24 cellular contexts compared by ENCODE assay signal in genomic region chr3:150378467-150378751, GRCh38. TPM values are rescaled to one million over a fixed set of nuclear protein-coding genes. Genes with fewer than 3 reads are reported as not detected.
A peak's percentile ranks its signal among the peaks of the same experiment; 100 is the strongest.
DNase-seq lines count a peak whose midpoint lies in the region; ATAC-seq, FAIRE-seq and TF ChIP-seq lines count a peak whose summit lies in the region.
"Had no signal": no experiment of that assay in that cellular context is flagged by ENCODE, and none has a peak within 500 bp of the region (broad histone marks: within the 10 kb centered on the region; RNA-seq: fewer than 3 reads in every experiment).

No MANE protein-coding gene starts in this region.

- peaks cover 22% of the 10 kb centered on the region for H3K4me1 Mint-ChIP-seq in activated naive CD8-positive, alpha-beta T cell treated with anti-CD3 and anti-CD28 coated beads, Interleukin-2, amount 50 U/mL, for 24 hours
- peaks cover 19% of the 10 kb centered on the region for H3K4me1 Mint-ChIP-seq in activated naive CD8-positive, alpha-beta T cell treated with anti-CD3 and anti-CD28 coated beads for 36 hours

- H4K8ac ChIP-seq in H1 (ENCODE audit: extremely low read depth, insufficient read depth, low read length) = no peak overlapping the region

- no peaks in the 10 kb centered on the region for H4K20me1 ChIP-seq in OCI-LY1 (ENCODE audit: insufficient read depth, low read length)
- H4K20me1 ChIP-seq in H1 (replicated peaks in 1 of 2; ENCODE audit: control insufficient read depth in 1 of 2, insufficient read depth in 2 of 2, low read length in 2 of 2) = no peaks in the 10 kb centered on the region
- H4K20me1 ChIP-seq in Karpas-422 (ENCODE audit: insufficient read depth, low read depth, low read length) = no peaks in the 10 kb centered on the region
- H4K20me1 ChIP-seq: BLaER1 had no signal

- H2BK20ac ChIP-seq in H1 (ENCODE audit: low read length) = no peak overlapping the region

- intact Hi-C loops in mucosa of descending colon (cut with DNase I, micrococcal nuclease) = no loop called here

- H3K27me3 ChIP-seq in OCI-LY1 (ENCODE audit: insufficient read depth, low read length) (no peaks in the 10 kb centered on the region), H1 (replicated peaks in 1 of 4; ENCODE audit: control insufficient read depth in 3 of 4, extremely low read depth in 1 of 4, insufficient read depth in 3 of 4, low read length in 3 of 4) (no peaks in the 10 kb centered on the region), Karpas-422 (ENCODE audit: low read length) (no peaks in the 10 kb centered on the region)
- H3K27me3 ChIP-seq: BLaER1 had no signal

- no peak overlapping the region for H4K91ac ChIP-seq in H1 (replicated peaks; ENCODE audit: insufficient read length, low read length)

- TF ChIP-seq RAD21 in H1 (IDR thresholded peaks at IDR 0.05 in 1 of 2, conservative IDR thresholded peaks at IDR 0.05 in 1 of 2; ENCODE audit: low read depth in 2 of 2, low read length in 2 of 2) = no peak

- H2BK15ac ChIP-seq in H1 (ENCODE audit: low read length) = no peak overlapping the region; the same call in 1 of the 2 replicates

- no peaks in the 10 kb centered on the region for H3K79me2 ChIP-seq in OCI-LY1 (ENCODE audit: insufficient read depth, low read length)
- H3K79me2 ChIP-seq in H1 (ENCODE audit: control insufficient read depth in 1 of 2, insufficient read depth in 2 of 2, low read length in 2 of 2) = no peaks in the 10 kb centered on the region
- no peaks in the 10 kb centered on the region for H3K79me2 ChIP-seq in Karpas-422 (ENCODE audit: low read length)

- POLR2A ChIA-PET in H1 (lab: Charles Lee; ENCODE audit: partially characterized antibody) = no interaction called here

- no peak for FAIRE-seq in H1 (lab: Jason Lieb, UNC)
- FAIRE-seq: A204.1, GM12892, GM19239 had no signal

- no peaks in the 10 kb centered on the region for H3K23me2 ChIP-seq in H1 (ENCODE audit: low read depth, low read length)

- H3K9me3 Mint-ChIP-seq in activated naive CD8-positive, alpha-beta T cell treated with anti-CD3 and anti-CD28 coated beads, Interleukin-2, amount 50 U/mL, for 24 hours = no peaks in the 10 kb centered on the region
- no peaks in the 10 kb centered on the region for H3K9me3 Mint-ChIP-seq in activated naive CD8-positive, alpha-beta T cell treated with anti-CD3 and anti-CD28 coated beads for 36 hours
- H3K9me3 Mint-ChIP-seq: CD4-positive, CD25-positive, alpha-beta regulatory T cell; CD8-positive, alpha-beta T cell; HFFc6 had no signal

- H3K27me3 Mint-ChIP-seq in activated naive CD8-positive, alpha-beta T cell treated with anti-CD3 and anti-CD28 coated beads, Interleukin-2, amount 50 U/mL, for 24 hours = no peaks in the 10 kb centered on the region
- H3K27me3 Mint-ChIP-seq in activated naive CD8-positive, alpha-beta T cell treated with anti-CD3 and anti-CD28 coated beads for 36 hours = no peaks in the 10 kb centered on the region
- H3K27me3 Mint-ChIP-seq: B cell had no signal

- CTCF ChIA-PET in H1 (lab: Charles Lee; ENCODE audit: partially characterized antibody) = no interaction called here

- no peaks in the 10 kb centered on the region for H3K79me1 ChIP-seq in H1 (ENCODE audit: low read depth, low read length)

- peak overlapping the region; percentile 28 for H3K27ac Mint-ChIP-seq in activated naive CD8-positive, alpha-beta T cell treated with anti-CD3 and anti-CD28 coated beads, Interleukin-2, amount 50 U/mL, for 24 hours
- no peak overlapping the region for H3K27ac Mint-ChIP-seq in activated naive CD8-positive, alpha-beta T cell treated with anti-CD3 and anti-CD28 coated beads for 36 hours
- H3K27ac Mint-ChIP-seq: B cell; CD4-positive, CD25-positive, alpha-beta regulatory T cell; CD8-positive, alpha-beta T cell; HFFc6 had no signal

- H3F3A ChIP-seq in OCI-LY1 (ENCODE audit: insufficient read depth, low read length) = no peaks in the 10 kb centered on the region

- no peak overlapping the region for H2BK5ac ChIP-seq in H1 (ENCODE audit: low read depth, low read length)

- H3K4me3 Mint-ChIP-seq in activated naive CD8-positive, alpha-beta T cell treated with anti-CD3 and anti-CD28 coated beads, Interleukin-2, amount 50 U/mL, for 24 hours = no peak overlapping the region
- no peak overlapping the region for H3K4me3 Mint-ChIP-seq in activated naive CD8-positive, alpha-beta T cell treated with anti-CD3 and anti-CD28 coated beads for 36 hours
- H3K4me3 Mint-ChIP-seq: B cell; CD4-positive, CD25-positive, alpha-beta regulatory T cell; CD8-positive, alpha-beta T cell; HFFc6 had no signal

- H3K9me2 ChIP-seq in OCI-LY1 (ENCODE audit: low read depth, low read length) (no peaks in the 10 kb centered on the region), Karpas-422 (replicated peaks; ENCODE audit: insufficient read depth, low read length) (no peaks in the 10 kb centered on the region)

- peak overlapping the region; percentile 40; the same call in 1 of the 2 replicates for H2BK12ac ChIP-seq in H1 (ENCODE audit: low read depth, low read length)

- H3K18ac ChIP-seq in H1 (ENCODE audit: extremely low read depth, low read length) = no peak overlapping the region

- ATAC-seq in activated naive CD8-positive, alpha-beta T cell treated with anti-CD3 and anti-CD28 coated beads, Interleukin-2, amount 50 U/mL, for 24 hours = no peak
- ATAC-seq in mucosa of descending colon (peak; percentile 70), GM18867 (IDR thresholded peaks at IDR 0.05; ENCODE audit: unreplicated experiment) (no peak)
- ATAC-seq: CD8-positive, alpha-beta T cell had no signal

- TF ChIP-seq POLR2A in H1 (IDR thresholded peaks at IDR 0.05; ENCODE audit: control extremely low read depth in 1 of 2, low read depth in 2 of 2, low read length in 2 of 2) = no peak

- H3K4me2 ChIP-seq in OCI-LY1 (ENCODE audit: low read length) = no peak overlapping the region
- no peak overlapping the region for H3K4me2 ChIP-seq in H1 (ENCODE audit: insufficient read depth in 1 of 2, low read depth in 2 of 2, low read length in 2 of 2)
- no peak overlapping the region for H3K4me2 ChIP-seq in Karpas-422 (ENCODE audit: low read depth, low read length, poor library complexity, severe bottlenecking)
- H3K4me2 ChIP-seq: BLaER1 had no signal

- H3K4ac ChIP-seq in H1 (replicated peaks; ENCODE audit: insufficient read length, low read depth, low read length) = no peak overlapping the region

- H3K4me3 ChIP-seq in OCI-LY1 (ENCODE audit: low read depth, low read length, poor library complexity, severe bottlenecking) = no peak overlapping the region
- no peak overlapping the region for H3K4me3 ChIP-seq in H1 (ENCODE audit: extremely low read depth in 1 of 4, insufficient read depth in 2 of 4, low read depth in 3 of 4, low read length in 4 of 4)
- H3K4me3 ChIP-seq in mucosa of descending colon = no peak overlapping the region
- H3K4me3 ChIP-seq in Karpas-422 (ENCODE audit: low read length) = no peak overlapping the region
- H3K4me3 ChIP-seq: BLaER1, GM23248, HAP-1 had no signal

- H3K27ac ChIP-seq in OCI-LY1 (ENCODE audit: low read depth, low read length, poor library complexity, severe bottlenecking) = no peak overlapping the region
- H3K27ac ChIP-seq in H1 (ENCODE audit: low read depth, low read length) = no peak overlapping the region
- no peak overlapping the region for H3K27ac ChIP-seq in Karpas-422 (ENCODE audit: low read length)
- H3K27ac ChIP-seq: 22Rv1, BLaER1, C4-2B, GM23248 had no signal

- no peak overlapping the region for H4K5ac ChIP-seq in H1 (ENCODE audit: insufficient read length, low read depth, low read length)

- 61% methylated on average over 2 of the region's 2 CpGs; no CpG with 5 or more reads in 1 of the 2 experiments for WGBS in H1 (ENCODE audit: extremely low coverage in 1 of 2, insufficient coverage in 1 of 2, insufficient read length in 1 of 2, insufficient replicate concordance in 2 of 2, low coverage in 1 of 2, low lambda C conversion rate in 2 of 2, missing lambda C conversion rate in 1 of 2), 2 experiments

- H3K9me3 ChIP-seq in OCI-LY1 (ENCODE audit: low read length) (no peaks in the 10 kb centered on the region), H1 (ENCODE audit: insufficient read depth in 2 of 2, low read depth in 1 of 2, low read length in 1 of 2) (no peaks in the 10 kb centered on the region), mucosa of descending colon (no peaks in the 10 kb centered on the region), Karpas-422 (ENCODE audit: low read length) (no peaks in the 10 kb centered on the region)
- H3K9me3 ChIP-seq: BLaER1, HAP-1 had no signal

- DNase-seq in activated naive CD8-positive, alpha-beta T cell treated with anti-CD3 and anti-CD28 coated beads, Interleukin-2, amount 50 U/mL, for 24 hours = no peak
- no peak for DNase-seq in activated naive CD8-positive, alpha-beta T cell treated with anti-CD3 and anti-CD28 coated beads for 36 hours
- no peak for DNase-seq in H1 (ENCODE audit: low read depth in 1 of 2, low spot score in 2 of 2)
- DNase-seq in mucosa of descending colon = no peak
- no peak for DNase-seq in COR-L47 (lab: John Stamatoyannopoulos, UW)
- DNase-seq in Karpas-422 = no peak
- DNase-seq: Calu3; CD4-positive, CD25-positive, alpha-beta regulatory T cell; CD8-positive, alpha-beta T cell; DMS53; DMS79 treated with DMSO at 0.1 percent for 48 hours; GF-D8; HFFc6 had no signal

- no peaks in the 10 kb centered on the region for H3K36me3 Mint-ChIP-seq in activated naive CD8-positive, alpha-beta T cell treated with anti-CD3 and anti-CD28 coated beads, Interleukin-2, amount 50 U/mL, for 24 hours (ENCODE audit: low read depth)
- H3K36me3 Mint-ChIP-seq in activated naive CD8-positive, alpha-beta T cell treated with anti-CD3 and anti-CD28 coated beads for 36 hours = peaks cover 1% of the 10 kb centered on the region
- H3K36me3 Mint-ChIP-seq: CD4-positive, CD25-positive, alpha-beta regulatory T cell; CD8-positive, alpha-beta T cell had no signal

- H3K4me1 ChIP-seq in OCI-LY1 (ENCODE audit: insufficient read depth, low read length, severe bottlenecking) (peaks cover 19% of the 10 kb centered on the region), H1 (replicated peaks in 1 of 4; ENCODE audit: control insufficient read depth in 3 of 4, insufficient read depth in 4 of 4, low read length in 3 of 4) (peaks cover 0 to 7% (median 2%) of the 10 kb centered on the region in 4 experiments; a peak in 2 of 7 replicates), mucosa of descending colon (ENCODE audit: low read depth) (no peaks in the 10 kb centered on the region), Karpas-422 (ENCODE audit: low read length) (peaks cover 8% of the 10 kb centered on the region)

- H3K23ac ChIP-seq in H1 (ENCODE audit: insufficient read length) = no peak overlapping the region

- no peak overlapping the region for H2BK120ac ChIP-seq in H1 (replicated peaks; ENCODE audit: low read depth, low read length)

- TF ChIP-seq CTCF in OCI-LY1 (IDR thresholded peaks at IDR 0.05; ENCODE audit: low read length) (no peak), H1 (IDR thresholded peaks at IDR 0.05; ENCODE audit: control extremely low read depth in 1 of 3, insufficient read depth in 1 of 3, low read depth in 1 of 3, low read length in 3 of 3) (no peak), mucosa of descending colon (IDR thresholded peaks at IDR 0.05) (no peak)

- H2AK5ac ChIP-seq in H1 (ENCODE audit: low read depth, low read length) = no peak overlapping the region

- H3K56ac ChIP-seq in H1 (replicated peaks; ENCODE audit: insufficient read length, low read depth, low read length) = no peak overlapping the region

- H3K36me3 ChIP-seq in OCI-LY1 (ENCODE audit: insufficient read depth, low read length) (no peaks in the 10 kb centered on the region), H1 (ENCODE audit: control insufficient read depth in 2 of 4, insufficient read depth in 4 of 4, low read length in 3 of 4) (no peaks in the 10 kb centered on the region), mucosa of descending colon (ENCODE audit: low read depth) (no peaks in the 10 kb centered on the region), Karpas-422 (ENCODE audit: insufficient read depth, low read length) (no peaks in the 10 kb centered on the region)
- H3K36me3 ChIP-seq: BLaER1, HAP-1 had no signal

- TF ChIP-seq EP300 in H1 (IDR thresholded peaks at IDR 0.05; ENCODE audit: borderline replicate concordance in 1 of 2, low read depth in 2 of 2, low read length in 2 of 2) = no peak

- H2AFZ ChIP-seq in OCI-LY1 (ENCODE audit: low read length) (0 out of 2 replicates have a peak overlapping the region, but pooled peaks have one; percentile 38), H1 (ENCODE audit: low read length) (peak overlapping the region; percentile 70; the same call in 1 of the 2 replicates), Karpas-422 (ENCODE audit: low read length) (no peak overlapping the region)
- H2AFZ ChIP-seq: GM23248 had no signal

- H3K9ac ChIP-seq in OCI-LY1 (ENCODE audit: low read length) (no peak overlapping the region), H1 (replicated peaks in 1 of 4; ENCODE audit: extremely low read depth in 1 of 4, low read depth in 3 of 4, low read length in 3 of 4) (no peak overlapping the region), Karpas-422 (ENCODE audit: low read length) (no peak overlapping the region)
- H3K9ac ChIP-seq: BLaER1, GM23248 had no signal

- H3K14ac ChIP-seq in H1 (ENCODE audit: insufficient read length) = no peak overlapping the region

RNA-seq across cellular contexts. Expression of gene TSC22D2, which starts 29.7 kb away (rescaled TPM):
- 10 to 100 TPM; 16.8 to 17.1 TPM for total RNA-seq in activated naive CD8-positive, alpha-beta T cell treated with anti-CD3 and anti-CD28 coated beads for 36 hours
- total RNA-seq in H1 (2021; fragmentation: NEBNext Ultra II Directional; extraction: Animal tissue kit (Norgen Biotek cat#: 25700)) = 25.8 and 27.6 TPM in 2 replicates
- polyA plus RNA-seq in H1 (2011; rRNA removed) = 3.4 and 3.6 TPM in 2 replicates
- polyA plus RNA-seq in H1 (2011; cell fraction: cytosol; rRNA removed) = 4.0 TPM
- 8.6 TPM for polyA plus RNA-seq in H1 (2011; cell fraction: nucleus; rRNA removed)
- 12.4 to 18.6 TPM (median 14.0 TPM) in 4 replicates for polyA plus RNA-seq in H1 (2012, experiment 1 of 2)
- polyA plus RNA-seq in H1 (2012, experiment 2 of 2) = 3.9 TPM
- polyA plus RNA-seq in H1 (2013, experiment 1 of 2) = 15.7 TPM
- 13.9 TPM for polyA plus RNA-seq in H1 (2013, experiment 2 of 2)
- 12.9 and 14.9 TPM in 2 replicates for polyA minus RNA-seq in H1 (2011; rRNA and poly(A)+ RNA removed)
- 15.6 TPM for polyA minus RNA-seq in H1 (2011; cell fraction: cytosol; rRNA and poly(A)+ RNA removed)
- 42.9 TPM for polyA minus RNA-seq in H1 (2011; cell fraction: nucleus; rRNA and poly(A)+ RNA removed)
- total RNA-seq in mucosa of descending colon = 10 to 100 TPM; 21.8 to 35.5 (median 31.3) TPM
- 8.7 and 44.4 TPM in 2 replicates for total RNA-seq in Karpas-422 (2014; rRNA removed; shearing (Covaris generic); ENCODE audit: low replicate concordance)
